ENCODE assay signal across 17 cellular contexts in the genomic region with DNA sequence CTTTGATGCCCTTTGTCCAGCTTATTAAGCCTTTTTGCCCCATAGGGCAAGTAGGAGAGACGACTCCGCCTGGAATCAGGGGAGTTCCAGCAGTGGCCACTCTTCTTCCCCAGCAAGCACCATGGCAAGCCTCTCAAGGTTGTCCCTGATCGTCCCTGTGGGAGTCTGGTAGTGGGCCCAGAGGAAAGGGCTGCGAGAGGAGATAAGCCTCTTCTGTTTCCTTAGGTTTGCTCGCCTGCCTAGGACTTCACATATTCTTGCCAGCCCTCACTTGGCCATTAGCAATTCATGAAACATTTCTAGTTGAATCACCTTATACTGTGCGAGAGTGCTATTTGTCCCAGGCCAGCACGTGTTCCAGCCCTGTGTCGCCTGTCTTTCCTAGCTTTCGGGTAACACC. TPM values are rescaled to one million over a fixed set of nuclear protein-coding genes. Genes with fewer than 3 reads are reported as not detected.
DNase-seq lines count a peak whose midpoint lies in the region; ATAC-seq, FAIRE-seq and TF ChIP-seq lines count a peak whose summit lies in the region.
"Had no signal": no experiment of that assay in that cellular context is flagged by ENCODE, and none has a peak within 500 bp of the region (broad histone marks: within the 10 kb centered on the region; RNA-seq: fewer than 3 reads in every experiment).

No MANE protein-coding gene starts in this region.

- CTCF ChIA-PET in HepG2 (lab: Yijun Ruan, JAX; ENCODE audit: low intra/inter-chr PET ratio, low total read pairs) = no interaction called here

- no peaks in the 10 kb centered on the region for H4K20me1 ChIP-seq in HepG2 (ENCODE audit: insufficient read depth, low read length)

- WGBS in heart right ventricle, 2 donors = 49 to 55% methylated on average over 9 of the region's 9 CpGs
- 38% methylated on average over 9 of the region's 9 CpGs for WGBS in HepG2 (ENCODE audit: low lambda C conversion rate)

- TF ChIP-seq EP300 in HepG2 (IDR thresholded peaks at IDR 0.05; ENCODE audit: low read depth in 2 of 2, low read length in 2 of 2) (no peak), HepG2 (CRISPR knock-in tag; IDR thresholded peaks at IDR 0.05; ENCODE audit: borderline replicate concordance) (no peak)

- intact Hi-C loops in heart right ventricle (cut with DNase I) = no loop called here
- intact Hi-C loops in cardiac septum (cut with DNase I) = no loop called here
- intact Hi-C loops in HepG2 (cut with micrococcal nuclease; ENCODE audit: unreplicated experiment) = no loop called here

- TF ChIP-seq CTCF in heart right ventricle (IDR thresholded peaks at IDR 0.05) (no peak), HepG2 (CRISPR knock-in tag; IDR thresholded peaks at IDR 0.05) (no peak)

- no TSS peak for BruUV-seq in HepG2 (replicated peaks; lab: Mats Ljungman, UMichigan)

- H3K4me2 ChIP-seq in HepG2 (ENCODE audit: low read depth, low read length) = peak overlapping the region; percentile 69
- H3K4me2 ChIP-seq: PC-9 had no signal

- H2AFZ ChIP-seq in HepG2 (ENCODE audit: low read length) = peak overlapping the region; percentile 69
- H2AFZ ChIP-seq: PC-9 had no signal

- TF ChIP-seq POLR2A in HepG2 (IDR thresholded peaks at IDR 0.05; ENCODE audit: insufficient read depth in 1 of 2, low read depth in 2 of 2, low read length in 2 of 2) = no peak

- POLR2A ChIA-PET in HepG2 (lab: Yijun Ruan, JAX) = interaction anchor here (0.8 kb wide), 1 partner anchor 28 kb away, joined by 3 read pairs; no protein-coding TSS in a partner anchor

- peak; percentile 25 to 55 for DNase-seq in heart right ventricle
- DNase-seq in cardiac septum (ENCODE audit: low spot score) = no peak
- DNase-seq in dermis blood vessel endothelial cell = peak; percentile 62
- peak; percentile 13 for DNase-seq in HepG2 (ENCODE audit: low spot score)
- DNase-seq in epidermal melanocyte (ENCODE audit: insufficient read length, low spot score) = no peak
- no peak for DNase-seq in NOMO-1 (lab: John Stamatoyannopoulos, UW; ENCODE audit: unreplicated experiment in 2 of 2)
- DNase-seq in C1 segment of cervical spinal cord (lab: John Stamatoyannopoulos, UW) = no peak
- no peak for DNase-seq in NCI-H187 treated with DMSO at 0.1 percent for 48 hours (lab: John Stamatoyannopoulos, UW)
- DNase-seq: Caco-2, H9, Karpas-422, NCI-H2029 treated with DMSO at 0.1 percent for 48 hours, NCI-H226, PC-9, SHP77 had no signal

- H3K27me3 ChIP-seq in heart right ventricle = peaks cover 0 to 6% (median 0%) of the 10 kb centered on the region in 7 donors
- H3K27me3 ChIP-seq in HepG2 (ENCODE audit: control insufficient read depth in 1 of 2, insufficient read depth in 2 of 2, low read length in 2 of 2) = no peaks in the 10 kb centered on the region

- TF ChIP-seq RAD21 in HepG2 (CRISPR knock-in tag; IDR thresholded peaks at IDR 0.05) = no peak

- H3K4me1 ChIP-seq in heart right ventricle (peaks cover 0 to 3% (median 0%) of the 10 kb centered on the region in 9 donors), HepG2 (ENCODE audit: insufficient read depth, low read length) (peaks cover 21% of the 10 kb centered on the region)
- H3K4me1 ChIP-seq: Caco-2 had no signal

- in situ Hi-C loops in HepG2 (cut with HindIII; ENCODE audit: extremely low pct_ligation_motif_present, low pct_unique_long_range_greater_than_20kb) = no loop called here

- peak overlapping the region; percentile 26; the same call in 1 of the 2 replicates for H3K9ac ChIP-seq in HepG2 (ENCODE audit: insufficient read depth, low read depth, low read length)

- FAIRE-seq in HepG2 (lab: Jason Lieb, UNC) = no peak
- FAIRE-seq: A204.1 had no signal

- H3K27ac ChIP-seq in heart right ventricle = peak overlapping the region in 6 of 10 donors; percentile 20 to 66 (median 32)
- no peak overlapping the region for H3K27ac ChIP-seq in HepG2 (ENCODE audit: extremely low read length, insufficient read depth, low read length)
- H3K27ac ChIP-seq: PC-9 had no signal

- no peak overlapping the region for H3K4me3 ChIP-seq in heart right ventricle
- peak overlapping the region; percentile 26 to 55 (median 36); a peak in 4 of 6 replicates for H3K4me3 ChIP-seq in HepG2 (replicated peaks in 1 of 3; ENCODE audit: insufficient read depth in 1 of 3, low read depth in 2 of 3, low read length in 3 of 3)
- H3K4me3 ChIP-seq: PC-9 had no signal

- H3K36me3 ChIP-seq in heart right ventricle (no peaks in the 10 kb centered on the region), HepG2 (replicated peaks in 1 of 2; ENCODE audit: control insufficient read depth in 1 of 2, insufficient read depth in 2 of 2, low read length in 2 of 2) (no peaks in the 10 kb centered on the region)

- H3K79me2 ChIP-seq in HepG2 (ENCODE audit: insufficient read depth, low read length) = no peaks in the 10 kb centered on the region

- ATAC-seq in heart right ventricle (peak; percentile 78 to 95 (median 91)), HepG2 (peak; percentile 79)

- H3K9me3 ChIP-seq in heart right ventricle (peaks cover 0 to 2% (median 0%) of the 10 kb centered on the region in 11 donors), HepG2 (ENCODE audit: low read length) (peaks cover 2% of the 10 kb centered on the region)

TF ChIP-seq in HepG2, 621 proteins besides CTCF, POLR2A, EP300 and RAD21:
- no peak for TF ChIP-seq FOSL1 (CRISPR knock-in tag; IDR thresholded peaks at IDR 0.05; ENCODE audit: borderline replicate concordance)
- TF ChIP-seq ZBTB42 (CRISPR knock-in tag; IDR thresholded peaks at IDR 0.05) = no peak
- no peak for TF ChIP-seq RORA (CRISPR knock-in tag; IDR thresholded peaks at IDR 0.05)
- no peak for TF ChIP-seq SOX5 (CRISPR knock-in tag; IDR thresholded peaks at IDR 0.05; ENCODE audit: borderline replicate concordance)

RNA-seq across cellular contexts. Expression of a gene that starts 47.8 kb away (rescaled TPM):
- total RNA-seq in heart right ventricle (not detected), cardiac septum (not detected), dermis blood vessel endothelial cell (not detected in 2 replicates), HepG2 (2016; rRNA removed; fragmentation: Illumina TruSeq; extraction: Trizol) (8.1 and 17.3 TPM in 2 replicates)
- polyA plus RNA-seq in heart right ventricle (not detected), HepG2 (2011; rRNA removed) (35.1 and 42.1 TPM in 2 replicates)
- 5.6 and 6.4 TPM in 2 replicates for total RNA-seq in HepG2 (2016; cell fraction: cytosol; rRNA removed; fragmentation: Illumina TruSeq; extraction: Trizol; ENCODE audit: low read depth)
- total RNA-seq in HepG2 (2016; cell fraction: insoluble cytoplasmic fraction; rRNA removed; fragmentation: Illumina TruSeq; extraction: Trizol) = 8.1 and 16.7 TPM in 2 replicates
- total RNA-seq in HepG2 (2016; cell fraction: membrane; rRNA removed; fragmentation: Illumina TruSeq; extraction: Trizol) = 8.1 and 10.4 TPM in 2 replicates
- 10.6 and 16.3 TPM in 2 replicates for total RNA-seq in HepG2 (2016; cell fraction: nucleus; rRNA removed; fragmentation: Illumina TruSeq; extraction: Trizol)
- polyA plus RNA-seq in HepG2 (2011; cell fraction: cytosol; rRNA removed) = 39.2 and 44.8 TPM in 2 replicates
- 18.8 and 22.4 TPM in 2 replicates for polyA plus RNA-seq in HepG2 (2011; cell fraction: nucleus; rRNA removed)
- polyA plus RNA-seq in HepG2 (2012) = 30.8 and 36.0 TPM in 2 replicates
- polyA plus RNA-seq in HepG2 (2016; cell fraction: cytosol; fragmentation: Illumina TruSeq; extraction: Trizol; ENCODE audit: low read depth) = 5.5 and 6.0 TPM in 2 replicates
- polyA plus RNA-seq in HepG2 (2016; cell fraction: insoluble cytoplasmic fraction; fragmentation: Illumina TruSeq; extraction: Trizol; ENCODE audit: low read depth) = 8.5 and 9.4 TPM in 2 replicates
- 8.9 and 9.1 TPM in 2 replicates for polyA plus RNA-seq in HepG2 (2016; cell fraction: membrane; fragmentation: Illumina TruSeq; extraction: Trizol; ENCODE audit: low read depth)
- 16.1 and 19.4 TPM in 2 replicates for polyA plus RNA-seq in HepG2 (2016; cell fraction: nucleus; fragmentation: Illumina TruSeq; extraction: Trizol; ENCODE audit: insufficient read depth, low read depth)
- polyA minus RNA-seq in HepG2 (2011; rRNA and poly(A)+ RNA removed; ENCODE audit: low replicate concordance) = 35.9 TPM in 1 of 2 replicates, not detected in the other
- polyA minus RNA-seq in HepG2 (2011; cell fraction: cytosol; rRNA and poly(A)+ RNA removed) = 11.8 and 13.2 TPM in 2 replicates
- 9.0 and 12.1 TPM in 2 replicates for polyA minus RNA-seq in HepG2 (2011; cell fraction: nucleus; rRNA and poly(A)+ RNA removed)
- total RNA-seq: H9, PC-9 had no signal
- polyA plus RNA-seq: CD14-positive monocyte had no signal

RNA-seq across cellular contexts. Expression of a gene that starts 56.4 kb away (rescaled TPM):
- total RNA-seq in heart right ventricle (10 to 100 TPM in 2 of 10 donors, 1 to 10 TPM in 8; 4.4 to 13.3 (median 7.5) TPM), cardiac septum (7.2 TPM), dermis blood vessel endothelial cell (32.8 and 62.6 TPM in 2 replicates), HepG2 (2016; rRNA removed; fragmentation: Illumina TruSeq; extraction: Trizol) (46.9 and 69.3 TPM in 2 replicates)
- polyA plus RNA-seq in heart right ventricle (1 to 10 TPM; 2.1 to 6.3 TPM), HepG2 (2011; rRNA removed) (56.8 and 61.3 TPM in 2 replicates)
- total RNA-seq in HepG2 (2016; cell fraction: cytosol; rRNA removed; fragmentation: Illumina TruSeq; extraction: Trizol; ENCODE audit: low read depth) = 5.5 and 7.0 TPM in 2 replicates
- 46.1 and 69.2 TPM in 2 replicates for total RNA-seq in HepG2 (2016; cell fraction: insoluble cytoplasmic fraction; rRNA removed; fragmentation: Illumina TruSeq; extraction: Trizol)
- 19.6 and 23.2 TPM in 2 replicates for total RNA-seq in HepG2 (2016; cell fraction: membrane; rRNA removed; fragmentation: Illumina TruSeq; extraction: Trizol)
- total RNA-seq in HepG2 (2016; cell fraction: nucleus; rRNA removed; fragmentation: Illumina TruSeq; extraction: Trizol) = 69.4 and 73.7 TPM in 2 replicates
- polyA plus RNA-seq in HepG2 (2011; cell fraction: cytosol; rRNA removed) = 37.8 and 56.8 TPM in 2 replicates
- polyA plus RNA-seq in HepG2 (2011; cell fraction: nucleus; rRNA removed) = 18.0 and 23.0 TPM in 2 replicates
- polyA plus RNA-seq in HepG2 (2012) = 99.8 and 100 TPM in 2 replicates
- polyA plus RNA-seq in HepG2 (2016; cell fraction: cytosol; fragmentation: Illumina TruSeq; extraction: Trizol; ENCODE audit: low read depth) = 5.5 and 6.1 TPM in 2 replicates
- 41.5 and 42.1 TPM in 2 replicates for polyA plus RNA-seq in HepG2 (2016; cell fraction: insoluble cytoplasmic fraction; fragmentation: Illumina TruSeq; extraction: Trizol; ENCODE audit: low read depth)
- polyA plus RNA-seq in HepG2 (2016; cell fraction: membrane; fragmentation: Illumina TruSeq; extraction: Trizol; ENCODE audit: low read depth) = 12.8 and 13.4 TPM in 2 replicates
- 61.4 and 69.1 TPM in 2 replicates for polyA plus RNA-seq in HepG2 (2016; cell fraction: nucleus; fragmentation: Illumina TruSeq; extraction: Trizol; ENCODE audit: insufficient read depth, low read depth)
- 18.3 and 32.9 TPM in 2 replicates for polyA minus RNA-seq in HepG2 (2011; rRNA and poly(A)+ RNA removed; ENCODE audit: low replicate concordance)
- polyA minus RNA-seq in HepG2 (2011; cell fraction: cytosol; rRNA and poly(A)+ RNA removed) = 32.7 and 42.3 TPM in 2 replicates
- 15.5 and 28.8 TPM in 2 replicates for polyA minus RNA-seq in HepG2 (2011; cell fraction: nucleus; rRNA and poly(A)+ RNA removed)

Comparison
In these comparisons a context has a peak if more than half of its experiments do, and no peak if none do; other contexts are left out.
1. DNase-seq: peak in heart right ventricle (2 of 2), dermis blood vessel endothelial cell (single experiment) and HepG2 (single experiment); none in cardiac septum (single experiment), epidermal melanocyte (single experiment), NOMO-1 (0 of 2), C1 segment of cervical spinal cord (0 of 14) and NCI-H187 treated with DMSO at 0.1 percent for 48 hours (single experiment).
2. H3K4me3 ChIP-seq: peak in HepG2 (3 of 3); none in heart right ventricle (0 of 10).